Comparison of ENCODE assay signal across 25 cellular contexts in the genomic region with DNA sequence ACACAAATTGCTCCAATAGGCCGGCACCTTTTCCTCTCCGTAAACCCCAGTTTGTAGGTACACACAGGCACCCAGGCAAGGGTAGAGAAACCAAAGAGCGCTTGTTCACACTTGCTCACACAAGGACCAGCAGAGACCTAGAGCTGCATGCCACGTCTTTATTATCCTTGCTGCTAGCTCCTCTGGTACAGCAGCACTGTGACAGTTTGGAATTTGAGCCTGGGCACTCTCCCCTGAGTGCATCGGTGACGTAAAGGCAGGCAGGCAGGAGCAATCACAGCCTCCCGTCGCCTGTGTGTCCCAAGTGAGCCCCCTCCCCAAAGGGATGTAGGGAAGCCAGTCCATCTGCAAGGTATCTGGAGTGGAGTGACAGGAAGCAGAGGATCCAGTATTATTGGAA.
DNase-seq lines count a peak whose midpoint lies in the region; ATAC-seq and FAIRE-seq lines count a peak whose summit lies in the region.
"Had no signal": no experiment of that assay in that cellular context is flagged by ENCODE, and none has a peak within 500 bp of the region (broad histone marks: within the 10 kb centered on the region; RNA-seq: fewer than 3 reads in every experiment).

No MANE protein-coding gene starts in this region.

- DNase-seq in NCI-H1092 treated with DMSO at 0.1 percent for 48 hours (lab: John Stamatoyannopoulos, UW) = peak; percentile 1
- DNase-seq in NCI-H1092 (lab: John Stamatoyannopoulos, UW) = no peak
- DNase-seq in NCI-H2171 treated with DMSO at 0.1 percent for 48 hours (lab: John Stamatoyannopoulos, UW) = peak; percentile 72
- DNase-seq in islet precursor cell = peak; percentile 79
- peak; percentile 7 for DNase-seq in superior temporal gyrus (ENCODE audit: extremely low spot score)
- DNase-seq in urothelium cell line (ENCODE audit: low spot score) = no peak
- DNase-seq in activated T-cell treated with anti-CD3 and anti-CD28 coated beads, Interleukin-2, amount 50 U/mL, for 24 hours = no peak
- DNase-seq: 8988T; activated CD4-positive, alpha-beta T cell treated with anti-CD3 and anti-CD28 coated beads for 48 hours; activated naive CD4-positive, alpha-beta T cell; activated T-cell treated with anti-CD3 and anti-CD28 coated beads, Interleukin-2, amount 50 U/mL, for 4 hours; CD4-positive, alpha-beta T cell; effector CD4-positive, alpha-beta T cell; Kasumi-1; MV-4-11; naive thymus-derived CD8-positive, alpha-beta T cell; NCI-H187; stimulated activated CD4-positive, alpha-beta T cell treated with anti-CD3 and anti-CD28 coated beads, Interleukin-4, amount 100 ng/mL, for 1 hour had no signal

- H3K9me3 Mint-ChIP-seq in activated T-cell treated with anti-CD3 and anti-CD28 coated beads, Interleukin-2, amount 50 U/mL, for 24 hours = no peaks in the 10 kb centered on the region
- H3K9me3 Mint-ChIP-seq: activated T-cell treated with anti-CD3 and anti-CD28 coated beads, Interleukin-2, amount 50 U/mL, for 4 hours; CD4-positive, alpha-beta T cell; naive thymus-derived CD8-positive, alpha-beta T cell had no signal

- H3K36me3 Mint-ChIP-seq in activated T-cell treated with anti-CD3 and anti-CD28 coated beads, Interleukin-2, amount 50 U/mL, for 24 hours (ENCODE audit: low read depth) = no peaks in the 10 kb centered on the region
- H3K36me3 Mint-ChIP-seq: naive thymus-derived CD8-positive, alpha-beta T cell had no signal

- no peak overlapping the region for H3K4me3 Mint-ChIP-seq in activated T-cell treated with anti-CD3 and anti-CD28 coated beads, Interleukin-2, amount 50 U/mL, for 24 hours
- H3K4me3 Mint-ChIP-seq: activated T-cell treated with anti-CD3 and anti-CD28 coated beads, Interleukin-2, amount 50 U/mL, for 4 hours; CD4-positive, alpha-beta T cell; naive thymus-derived CD8-positive, alpha-beta T cell had no signal

- no peaks in the 10 kb centered on the region for H3K4me1 Mint-ChIP-seq in activated T-cell treated with anti-CD3 and anti-CD28 coated beads, Interleukin-2, amount 50 U/mL, for 24 hours (ENCODE audit: low read depth)
- H3K4me1 Mint-ChIP-seq: naive thymus-derived CD8-positive, alpha-beta T cell had no signal

- ATAC-seq in HG02884 (IDR thresholded peaks at IDR 0.05; ENCODE audit: unreplicated experiment) = no peak
- ATAC-seq: activated T-cell treated with anti-CD3 and anti-CD28 coated beads, Interleukin-2, amount 50 U/mL, for 4 hours; HepG2; naive thymus-derived CD8-positive, alpha-beta T cell had no signal

- H3K27me3 Mint-ChIP-seq in activated T-cell treated with anti-CD3 and anti-CD28 coated beads, Interleukin-2, amount 50 U/mL, for 24 hours = peaks cover 22% of the 10 kb centered on the region

- H3K27ac Mint-ChIP-seq in activated T-cell treated with anti-CD3 and anti-CD28 coated beads, Interleukin-2, amount 50 U/mL, for 24 hours = no peak overlapping the region
- H3K27ac Mint-ChIP-seq: CD4-positive, alpha-beta T cell; naive thymus-derived CD8-positive, alpha-beta T cell had no signal

- no peak for FAIRE-seq in urothelium cell line (lab: Jason Lieb, UNC)
- FAIRE-seq: colon, D721Med, GM12891, H1, HepG2, islet of Langerhans had no signal

Comparison
In these comparisons a context has a peak if more than half of its experiments do, and no peak if none do; other contexts are left out.
1. DNase-seq: peak in NCI-H1092 treated with DMSO at 0.1 percent for 48 hours (single experiment), NCI-H2171 treated with DMSO at 0.1 percent for 48 hours (single experiment), islet precursor cell (single experiment) and superior temporal gyrus (single experiment); none in NCI-H1092 (single experiment), urothelium cell line (single experiment) and activated T-cell treated with anti-CD3 and anti-CD28 coated beads, Interleukin-2, amount 50 U/mL, for 24 hours (single experiment).